23 cellular contexts compared by ENCODE assay signal in the genomic region with DNA sequence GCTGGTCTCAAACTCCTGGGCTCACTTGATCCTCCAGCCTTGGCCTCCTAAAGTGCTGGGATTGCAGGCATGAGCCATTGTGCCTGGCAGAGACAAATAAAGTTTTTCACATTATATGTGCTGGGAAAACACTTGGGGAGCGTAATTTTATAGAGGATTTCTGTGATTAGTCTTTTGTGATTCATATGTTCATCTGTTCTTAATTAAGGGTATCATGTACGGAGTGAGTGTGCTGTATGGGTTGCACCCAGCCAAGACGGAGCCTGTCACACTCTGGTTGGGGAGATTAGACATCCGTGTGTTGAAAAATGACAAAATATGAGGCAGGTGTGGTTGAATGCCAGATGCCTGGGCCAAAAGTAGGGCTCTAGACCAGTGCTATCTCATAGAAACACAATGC. TPM values are rescaled to one million over a fixed set of nuclear protein-coding genes. Genes with fewer than 3 reads are reported as not detected.
DNase-seq lines count a peak whose midpoint lies in the region; ATAC-seq and TF ChIP-seq lines count a peak whose summit lies in the region.
"Had no signal": no experiment of that assay in that cellular context is flagged by ENCODE, and none has a peak within 500 bp of the region (broad histone marks: within the 10 kb centered on the region; RNA-seq: fewer than 3 reads in every experiment).

No MANE protein-coding gene starts in this region.

- no peaks in the 10 kb centered on the region for H4K20me1 ChIP-seq in PC-3 (ENCODE audit: low read length)

- 74 to 79% methylated on average over 4 of the region's 4 CpGs for WGBS in upper lobe of left lung, 2 donors

- H3K27ac ChIP-seq in left ventricle myocardium inferior (replicated peaks) (peak overlapping the region; percentile 88), SK-N-MC (peak overlapping the region; percentile 54; the same call in 1 of the 2 replicates), upper lobe of left lung (no peak overlapping the region), PC-3 (ENCODE audit: low read length) (no peak overlapping the region)
- H3K27ac ChIP-seq: 22Rv1 had no signal

- H3K27me3 ChIP-seq in left ventricle myocardium inferior (ENCODE audit: low read depth): no peaks in the 10 kb centered on the region
- H3K27me3 ChIP-seq in upper lobe of left lung: no peaks in the 10 kb centered on the region
- H3K27me3 ChIP-seq in PC-3 (ENCODE audit: low read length): peaks cover 17% of the 10 kb centered on the region

- H3K4me1 ChIP-seq in left ventricle myocardium inferior (peaks cover 72% of the 10 kb centered on the region), upper lobe of left lung (peaks cover 11 to 30% (median 14%) of the 10 kb centered on the region in 4 donors), PC-3 (ENCODE audit: insufficient read depth, low read length) (no peaks in the 10 kb centered on the region)
- H3K4me1 ChIP-seq: BE2C had no signal

- CTCF ChIA-PET in PC-3 (lab: Charles Lee): no interaction called here

- TF ChIP-seq POLR2A in upper lobe of left lung (IDR thresholded peaks at IDR 0.05): no peak

- H3K4me3 ChIP-seq in left ventricle myocardium inferior: no peak overlapping the region
- H3K4me3 ChIP-seq in SK-N-MC: no peak overlapping the region
- H3K4me3 ChIP-seq in upper lobe of left lung: no peak overlapping the region
- no peak overlapping the region for H3K4me3 ChIP-seq in PC-3 (ENCODE audit: low read length)
- H3K4me3 ChIP-seq: GM12878, GM23338, HAP-1 had no signal

- H3K9ac ChIP-seq in SK-N-MC (ENCODE audit: insufficient read length) (no peak overlapping the region), PC-3 (ENCODE audit: low read length) (no peak overlapping the region)

- H3K9me3 ChIP-seq in left ventricle myocardium inferior (replicated peaks) (no peaks in the 10 kb centered on the region), SK-N-MC (ENCODE audit: low read depth, low read length) (no peaks in the 10 kb centered on the region), upper lobe of left lung (no peaks in the 10 kb centered on the region), PC-3 (ENCODE audit: low read length) (no peaks in the 10 kb centered on the region)
- H3K9me3 ChIP-seq: BE2C, HAP-1 had no signal

- no peaks in the 10 kb centered on the region for H3K9me2 ChIP-seq in PC-3 (replicated peaks; ENCODE audit: low read length)

- no peak for DNase-seq in left ventricle myocardium inferior
- no peak for DNase-seq in Right ventricle myocardium inferior (ENCODE audit: missing footprints)
- no peak for DNase-seq in SK-N-MC (ENCODE audit: low read depth, low spot score)
- DNase-seq in fibroblast of gingiva (ENCODE audit: low read depth): peak; percentile 13
- DNase-seq in upper lobe of left lung: no peak
- DNase-seq in anterior cingulate cortex (lab: John Stamatoyannopoulos, UW): no peak
- DNase-seq in PC-3: no peak
- DNase-seq in kidney tubule cell (ENCODE audit: low spot score): no peak
- DNase-seq: BE2C, Karpas-422, MV-4-11, NCI-H1105 treated with DMSO at 0.1 percent for 48 hours, NCI-H1694, NCI-H2081 treated with DMSO at 0.1 percent for 48 hours, NCI-H446, NCI-H526, OCI-M1, SHP77, T-cell had no signal

- no peak overlapping the region for H2AFZ ChIP-seq in PC-3 (ENCODE audit: low read length)
- H2AFZ ChIP-seq: GM23338 had no signal

- H3K4me2 ChIP-seq in PC-3 (ENCODE audit: low read length): no peak overlapping the region
- H3K4me2 ChIP-seq: GM23338 had no signal

- TF ChIP-seq CTCF in left ventricle myocardium inferior (IDR thresholded peaks at IDR 0.05; ENCODE audit: borderline replicate concordance) (no peak), upper lobe of left lung (IDR thresholded peaks at IDR 0.05) (no peak), PC-3 (conservative IDR thresholded peaks at IDR 0.05; ENCODE audit: low read depth, low read length) (no peak)

- no peak for TF ChIP-seq EP300 in upper lobe of left lung (IDR thresholded peaks at IDR 0.05)

- H3K36me3 ChIP-seq in left ventricle myocardium inferior: no peaks in the 10 kb centered on the region
- H3K36me3 ChIP-seq in SK-N-MC (ENCODE audit: insufficient read depth, low read length): peaks cover 6% of the 10 kb centered on the region; the same call in 1 of the 2 replicates
- no peaks in the 10 kb centered on the region for H3K36me3 ChIP-seq in upper lobe of left lung
- no peaks in the 10 kb centered on the region for H3K36me3 ChIP-seq in PC-3 (ENCODE audit: low read depth, low read length)
- H3K36me3 ChIP-seq: BE2C, HAP-1 had no signal

- BruUV-seq in PC-3 (replicated peaks; lab: Mats Ljungman, UMichigan): no TSS peak

- ATAC-seq in Right ventricle myocardium inferior: no peak
- no peak for ATAC-seq in upper lobe of left lung (ENCODE audit: low FRiP score in 2 of 2)
- ATAC-seq in PC-3: no peak
- ATAC-seq: GM12878, GM23338, T-cell had no signal

- intact Hi-C loops in left ventricle myocardium inferior (cut with micrococcal nuclease): no loop called here
- intact Hi-C loops in Right ventricle myocardium inferior (cut with DNase I): no loop called here
- intact Hi-C loops in PC-3 (cut with micrococcal nuclease): no loop called here

- POLR2A ChIA-PET in PC-3 (lab: Charles Lee; ENCODE audit: unreplicated experiment): no interaction called here

- H3K79me2 ChIP-seq in PC-3 (ENCODE audit: low read length): no peaks in the 10 kb centered on the region

- H3F3A ChIP-seq in PC-3 (ENCODE audit: low read length, unreplicated experiment): no peaks in the 10 kb centered on the region

RNA-seq across cellular contexts. Expression of a gene that starts 10.3 kb away (rescaled TPM):
- total RNA-seq in left ventricle myocardium inferior: 35.0 TPM
- total RNA-seq in Right ventricle myocardium inferior: 63.1 TPM
- 10 to 100 TPM; 18.9 to 37.2 (median 26.8) TPM for total RNA-seq in upper lobe of left lung
- total RNA-seq in PC-3 (2014; rRNA removed): 0.15 and 0.29 TPM in 2 replicates

Comparison
In these comparisons a context has a peak if more than half of its experiments do, and no peak if none do; other contexts are left out.
1. H3K27ac ChIP-seq: peak in left ventricle myocardium inferior (single experiment) and SK-N-MC (single experiment); none in upper lobe of left lung (0 of 4) and PC-3 (single experiment).
2. RNA of a gene that starts 10.3 kb away (total RNA-seq): 63.1 TPM in Right ventricle myocardium inferior (single experiment), 35.0 TPM in left ventricle myocardium inferior (single experiment) and 18.9 to 37.2 TPM in upper lobe of left lung; 0.15 to 0.29 TPM in PC-3; every median in the first group is over 10 times any median in the second.